8 cellular contexts compared by ENCODE assay signal in the genomic region with DNA sequence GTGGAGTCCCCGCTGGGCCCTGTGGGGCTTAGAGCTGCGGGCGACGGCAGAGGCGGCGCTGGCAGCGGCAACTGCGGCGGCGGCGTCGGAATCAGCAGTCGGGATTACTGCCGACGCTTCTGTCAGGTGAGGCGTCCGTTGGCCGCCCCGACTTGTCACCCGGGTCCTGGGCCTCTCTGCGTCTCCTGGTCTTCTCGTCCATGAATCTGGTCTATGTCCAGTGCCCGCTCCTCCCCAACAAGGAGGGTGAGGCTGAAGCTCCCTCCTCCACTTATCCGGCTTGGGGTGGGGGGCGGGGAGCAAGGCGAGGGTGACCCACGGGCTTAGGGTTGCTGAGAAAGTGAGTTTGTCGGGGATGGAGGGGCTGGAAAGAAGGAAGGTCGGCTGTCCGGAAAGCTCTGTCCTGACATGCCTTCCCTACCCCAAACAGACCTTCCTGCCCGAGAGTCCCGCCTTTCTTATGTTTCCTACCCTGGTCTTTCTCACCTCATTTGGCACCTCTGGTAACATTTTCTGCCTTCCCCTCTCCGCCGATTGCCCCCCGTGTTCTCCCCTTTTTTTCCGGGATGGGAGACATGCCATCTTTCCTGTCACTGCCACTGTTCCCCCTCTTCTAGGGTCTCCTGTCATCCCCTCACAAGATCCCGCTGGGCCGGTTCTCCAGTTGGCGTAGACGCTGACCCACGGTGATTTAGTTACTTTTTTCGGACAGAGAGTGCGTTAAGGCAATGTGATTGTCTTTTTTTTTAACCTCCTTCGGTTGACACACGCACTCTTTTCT. TPM values are rescaled to one million over a fixed set of nuclear protein-coding genes. Genes with fewer than 3 reads are reported as not detected.
DNase-seq lines count a peak whose midpoint lies in the region; ATAC-seq and TF ChIP-seq lines count a peak whose summit lies in the region.

No MANE protein-coding gene starts in this region.

- TF ChIP-seq CTCF in C4-2B (conservative IDR thresholded peaks at IDR 0.05): no peak
- TF ChIP-seq CTCF in cardiac muscle cell (IDR thresholded peaks at IDR 0.05; ENCODE audit: low read depth, low read length): no peak
- TF ChIP-seq CTCF in progenitor cell of endocrine pancreas (IDR thresholded peaks at IDR 0.05; ENCODE audit: unreplicated experiment): no peak

- H3K27ac ChIP-seq in C4-2B: peak overlapping the region; percentile 92
- peak overlapping the region; percentile 91 for H3K27ac ChIP-seq in cardiac muscle cell

- no peaks in the 10 kb centered on the region for H3K9me3 ChIP-seq in cardiac muscle cell (ENCODE audit: low read depth)

- H3K4me1 Mint-ChIP-seq in activated T-cell treated with anti-CD3 and anti-CD28 coated beads, Interleukin-2, amount 50 U/mL, for 4 hours (ENCODE audit: low read depth): peaks cover 61% of the 10 kb centered on the region
- peaks cover 19% of the 10 kb centered on the region for H3K4me1 Mint-ChIP-seq in progenitor cell of endocrine pancreas (ENCODE audit: low read depth)

- H3K36me3 Mint-ChIP-seq in activated T-cell treated with anti-CD3 and anti-CD28 coated beads, Interleukin-2, amount 50 U/mL, for 4 hours (ENCODE audit: insufficient read depth): peaks cover 18% of the 10 kb centered on the region
- peaks cover 10% of the 10 kb centered on the region for H3K36me3 Mint-ChIP-seq in progenitor cell of endocrine pancreas (ENCODE audit: insufficient read depth)

- no peaks in the 10 kb centered on the region for H3K9me3 Mint-ChIP-seq in activated T-cell treated with anti-CD3 and anti-CD28 coated beads, Interleukin-2, amount 50 U/mL, for 4 hours
- H3K9me3 Mint-ChIP-seq in progenitor cell of endocrine pancreas (ENCODE audit: low read depth): no peaks in the 10 kb centered on the region

- H3K27me3 Mint-ChIP-seq in activated T-cell treated with anti-CD3 and anti-CD28 coated beads, Interleukin-2, amount 50 U/mL, for 4 hours (ENCODE audit: low read depth): no peaks in the 10 kb centered on the region
- no peaks in the 10 kb centered on the region for H3K27me3 Mint-ChIP-seq in progenitor cell of endocrine pancreas

- ATAC-seq in GM19023 (IDR thresholded peaks at IDR 0.05; ENCODE audit: unreplicated experiment) (peak; percentile 11), HG03439 (IDR thresholded peaks at IDR 0.05; ENCODE audit: unreplicated experiment) (peak; percentile 16), HG02981 (IDR thresholded peaks at IDR 0.05; ENCODE audit: unreplicated experiment) (no peak)
- peak; percentile 7 to 9 for ATAC-seq in activated T-cell treated with anti-CD3 and anti-CD28 coated beads, Interleukin-2, amount 50 U/mL, for 4 hours

- H3K27me3 ChIP-seq in cardiac muscle cell: no peaks in the 10 kb centered on the region

- peak overlapping the region; percentile 97 for H3K4me3 ChIP-seq in cardiac muscle cell

- H3K4me3 Mint-ChIP-seq in activated T-cell treated with anti-CD3 and anti-CD28 coated beads, Interleukin-2, amount 50 U/mL, for 4 hours: peak overlapping the region; percentile 98
- H3K4me3 Mint-ChIP-seq in progenitor cell of endocrine pancreas (ENCODE audit: low read depth): peak overlapping the region; percentile 86

- no peak for DNase-seq in activated T-cell treated with anti-CD3 and anti-CD28 coated beads, Interleukin-2, amount 50 U/mL, for 4 hours
- DNase-seq in cardiac muscle cell (ENCODE audit: low read depth in 1 of 2, low spot score in 1 of 2) (no peak), progenitor cell of endocrine pancreas (ENCODE audit: low spot score, unreplicated experiment) (no peak), occipital lobe (lab: John Stamatoyannopoulos, UW) (no peak)

- H3K4me1 ChIP-seq in cardiac muscle cell (ENCODE audit: low read depth): peaks cover 26% of the 10 kb centered on the region

- peaks cover 15% of the 10 kb centered on the region for H3K36me3 ChIP-seq in cardiac muscle cell

- H3K27ac Mint-ChIP-seq in progenitor cell of endocrine pancreas: peak overlapping the region; percentile 73

RNA-seq across cellular contexts. Expression of gene ZNF654, which starts 0.5 kb away (rescaled TPM):
- 1 to 10 TPM; 8.0 to 9.2 (median 8.1) TPM for total RNA-seq in activated T-cell treated with anti-CD3 and anti-CD28 coated beads, Interleukin-2, amount 50 U/mL, for 4 hours
- total RNA-seq in cardiac muscle cell (12.0 TPM in 2 replicates), progenitor cell of endocrine pancreas (8.0 and 9.9 TPM in 2 replicates), occipital lobe (46.8 TPM)
- 13.1 and 13.6 TPM in 2 replicates for polyA plus RNA-seq in cardiac muscle cell

RNA-seq across cellular contexts. Expression of gene CGGBP1, which starts 0.8 kb away (rescaled TPM):
- 10 to 100 TPM; 51.9 to 62.6 (median 58.7) TPM for total RNA-seq in activated T-cell treated with anti-CD3 and anti-CD28 coated beads, Interleukin-2, amount 50 U/mL, for 4 hours
- total RNA-seq in cardiac muscle cell (36.8 and 46.7 TPM in 2 replicates), progenitor cell of endocrine pancreas (86.9 and 96.3 TPM in 2 replicates), occipital lobe (158 TPM)
- polyA plus RNA-seq in cardiac muscle cell: 46.8 and 63.8 TPM in 2 replicates
